ENCODE assay signal across 20 cellular contexts in genomic region chr7:2002561-2003450, GRCh38.
DNase-seq lines count a peak whose midpoint lies in the region; ATAC-seq, FAIRE-seq and TF ChIP-seq lines count a peak whose summit lies in the region.
"Had no signal": no experiment of that assay in that cellular context is flagged by ENCODE, and none has a peak within 500 bp of the region (broad histone marks: within the 10 kb centered on the region; RNA-seq: fewer than 3 reads in every experiment).

No MANE protein-coding gene starts in this region.

- no peak overlapping the region for H3K4me3 ChIP-seq in WERI-Rb-1 (ENCODE audit: low read depth, low read length)
- H3K4me3 ChIP-seq in kidney (ENCODE audit: low read length in 2 of 2) = no peak overlapping the region
- H3K4me3 ChIP-seq in spleen = no peak overlapping the region
- H3K4me3 ChIP-seq: breast epithelium, K562, lung had no signal

- WGBS in spleen, 5 donors = 84 to 86% (median 86%) methylated on average over 18 to 21 of the region's 21 CpGs

- H3K27ac ChIP-seq in WERI-Rb-1 = 0 out of 2 replicates have a peak overlapping the region, but pooled peaks have one; percentile 18
- no peak overlapping the region for H3K27ac ChIP-seq in kidney (ENCODE audit: low read depth in 2 of 2, low read length in 2 of 2)
- H3K27ac ChIP-seq in spleen = no peak overlapping the region
- H3K27ac ChIP-seq: breast epithelium had no signal

- H3K9me3 Mint-ChIP-seq in activated CD4-positive, alpha-beta T cell treated with anti-CD3 and anti-CD28 coated beads, Interleukin-2, amount 10 ng/mL, durations not matched to agents 24 days and 14 days = no peaks in the 10 kb centered on the region
- no peaks in the 10 kb centered on the region for H3K9me3 Mint-ChIP-seq in activated CD4-positive, alpha-beta T cell treated with anti-CD3 and anti-CD28 coated beads for 36 hours (ENCODE audit: low read depth)
- H3K9me3 Mint-ChIP-seq: CD4-positive, alpha-beta memory T cell had no signal

- no peak overlapping the region for H3K4me3 Mint-ChIP-seq in activated CD4-positive, alpha-beta T cell treated with anti-CD3 and anti-CD28 coated beads, Interleukin-2, amount 10 ng/mL, durations not matched to agents 24 days and 14 days
- H3K4me3 Mint-ChIP-seq in activated CD4-positive, alpha-beta T cell treated with anti-CD3 and anti-CD28 coated beads for 36 hours = no peak overlapping the region
- H3K4me3 Mint-ChIP-seq: activated CD8-positive, alpha-beta memory T cell treated with anti-CD3 and anti-CD28 coated beads, Interleukin-2, amount 10 ng/mL, durations not matched to agents 7 days and 5 days had no signal

- intact Hi-C loops in activated CD4-positive, alpha-beta T cell treated with anti-CD3 and anti-CD28 coated beads, Interleukin-2, amount 10 ng/mL, durations not matched to agents 24 days and 14 days (cut with micrococcal nuclease) = no loop called here
- intact Hi-C loops in activated CD4-positive, alpha-beta T cell treated with anti-CD3 and anti-CD28 coated beads for 36 hours (cut with DNase I, micrococcal nuclease) = no loop called here
- intact Hi-C loops in kidney (cut with DNase I) (no loop called here), spleen (cut with DNase I; ENCODE audit: low total_unique reads) (no loop called here)

- H3K27ac Mint-ChIP-seq in activated CD4-positive, alpha-beta T cell treated with anti-CD3 and anti-CD28 coated beads, Interleukin-2, amount 10 ng/mL, durations not matched to agents 24 days and 14 days = peak overlapping the region; percentile 29
- H3K27ac Mint-ChIP-seq in activated CD4-positive, alpha-beta T cell treated with anti-CD3 and anti-CD28 coated beads for 36 hours = no peak overlapping the region
- H3K27ac Mint-ChIP-seq: activated CD8-positive, alpha-beta memory T cell treated with anti-CD3 and anti-CD28 coated beads, Interleukin-2, amount 10 ng/mL, durations not matched to agents 7 days and 5 days had no signal

- no peaks in the 10 kb centered on the region for H3K27me3 Mint-ChIP-seq in activated CD4-positive, alpha-beta T cell treated with anti-CD3 and anti-CD28 coated beads, Interleukin-2, amount 10 ng/mL, durations not matched to agents 24 days and 14 days
- no peaks in the 10 kb centered on the region for H3K27me3 Mint-ChIP-seq in activated CD4-positive, alpha-beta T cell treated with anti-CD3 and anti-CD28 coated beads for 36 hours
- H3K27me3 Mint-ChIP-seq: activated CD8-positive, alpha-beta memory T cell treated with anti-CD3 and anti-CD28 coated beads, Interleukin-2, amount 10 ng/mL, durations not matched to agents 7 days and 5 days; CD4-positive, alpha-beta memory T cell had no signal

- FAIRE-seq in kidney (lab: Jason Lieb, UNC) = no peak
- FAIRE-seq: A204.1, K562 had no signal

- CTCF ChIA-PET in activated CD4-positive, alpha-beta T cell treated with anti-CD3 and anti-CD28 coated beads for 36 hours (lab: Charles Lee) = no interaction called here

- no peaks in the 10 kb centered on the region for H3K36me3 Mint-ChIP-seq in activated CD4-positive, alpha-beta T cell treated with anti-CD3 and anti-CD28 coated beads, Interleukin-2, amount 10 ng/mL, durations not matched to agents 24 days and 14 days (ENCODE audit: low read depth)
- H3K36me3 Mint-ChIP-seq in activated CD4-positive, alpha-beta T cell treated with anti-CD3 and anti-CD28 coated beads for 36 hours (ENCODE audit: low read depth) = no peaks in the 10 kb centered on the region
- H3K36me3 Mint-ChIP-seq: activated CD8-positive, alpha-beta memory T cell treated with anti-CD3 and anti-CD28 coated beads, Interleukin-2, amount 10 ng/mL, durations not matched to agents 7 days and 5 days had no signal

- no peak overlapping the region for H3K9ac ChIP-seq in kidney (ENCODE audit: low read length in 2 of 2)

- peaks cover 2% of the 10 kb centered on the region for H3K4me1 Mint-ChIP-seq in activated CD4-positive, alpha-beta T cell treated with anti-CD3 and anti-CD28 coated beads, Interleukin-2, amount 10 ng/mL, durations not matched to agents 24 days and 14 days
- no peaks in the 10 kb centered on the region for H3K4me1 Mint-ChIP-seq in activated CD4-positive, alpha-beta T cell treated with anti-CD3 and anti-CD28 coated beads for 36 hours
- H3K4me1 Mint-ChIP-seq: activated CD8-positive, alpha-beta memory T cell treated with anti-CD3 and anti-CD28 coated beads, Interleukin-2, amount 10 ng/mL, durations not matched to agents 7 days and 5 days had no signal

- H3K9me3 ChIP-seq in WERI-Rb-1 (ENCODE audit: severe bottlenecking) (no peaks in the 10 kb centered on the region), kidney (ENCODE audit: control insufficient read depth in 1 of 2, low read length in 2 of 2) (no peaks in the 10 kb centered on the region), spleen (no peaks in the 10 kb centered on the region)
- H3K9me3 ChIP-seq: breast epithelium had no signal

- POLR2A ChIA-PET in activated CD4-positive, alpha-beta T cell treated with anti-CD3 and anti-CD28 coated beads for 36 hours (lab: Charles Lee) = interaction anchor here (0.6 kb wide), 1 partner anchor 35 kb away, joined by 5 read pairs; no protein-coding TSS in a partner anchor

- H3K36me3 ChIP-seq in WERI-Rb-1 (0 out of 2 replicates have a peak, but pooled peaks cover 5% of the 10 kb centered on the region), kidney (ENCODE audit: control insufficient read depth in 1 of 2, insufficient read depth in 2 of 2, low read length in 2 of 2) (no peaks in the 10 kb centered on the region), spleen (peaks cover 0 to 43% (median 2%) of the 10 kb centered on the region in 6 donors)
- H3K36me3 ChIP-seq: breast epithelium had no signal

- no peaks in the 10 kb centered on the region for H3K4me1 ChIP-seq in kidney (ENCODE audit: control insufficient read depth in 1 of 2, insufficient read depth in 1 of 2, low read depth in 1 of 2, low read length in 2 of 2)
- peaks cover 0 to 34% (median 7%) of the 10 kb centered on the region in 6 donors for H3K4me1 ChIP-seq in spleen
- H3K4me1 ChIP-seq: breast epithelium had no signal

- TF ChIP-seq POLR2A in spleen (IDR thresholded peaks at IDR 0.05) = no peak

- no peak for DNase-seq in activated CD4-positive, alpha-beta T cell treated with anti-CD3 and anti-CD28 coated beads, Interleukin-2, amount 10 ng/mL, durations not matched to agents 24 days and 14 days
- no peak for DNase-seq in activated CD4-positive, alpha-beta T cell treated with anti-CD3 and anti-CD28 coated beads for 36 hours
- DNase-seq in WERI-Rb-1 = no peak
- DNase-seq in kidney = peak; percentile 51
- peak; percentile 71 for DNase-seq in spleen
- no peak for DNase-seq in HCEC 1CT
- DNase-seq: activated CD8-positive, alpha-beta memory T cell treated with anti-CD3 and anti-CD28 coated beads, Interleukin-2, amount 10 ng/mL, durations not matched to agents 7 days and 5 days; activated naive CD4-positive, alpha-beta T cell; CD4-positive, alpha-beta memory T cell; H7; NCI-H1105; NCI-H226; occipital lobe had no signal

- no peak for ATAC-seq in activated CD4-positive, alpha-beta T cell treated with anti-CD3 and anti-CD28 coated beads for 36 hours
- ATAC-seq in HG03378 (IDR thresholded peaks at IDR 0.05; ENCODE audit: unreplicated experiment) (no peak), HG02588 (IDR thresholded peaks at IDR 0.05; ENCODE audit: unreplicated experiment) (no peak)
- ATAC-seq: activated CD8-positive, alpha-beta memory T cell treated with anti-CD3 and anti-CD28 coated beads, Interleukin-2, amount 10 ng/mL, durations not matched to agents 7 days and 5 days; K562; SK-N-SH treated with all-trans-retinoic acid at 6 μM for 48 hours had no signal

- TF ChIP-seq CTCF in WERI-Rb-1 (IDR thresholded peaks at IDR 0.05; ENCODE audit: low read depth, low read length) (no peak), kidney (IDR thresholded peaks at IDR 0.05; ENCODE audit: borderline replicate concordance, extremely low read depth, insufficient read depth) (no peak), spleen (IDR thresholded peaks at IDR 0.05 in 8 of 11, conservative IDR thresholded peaks at IDR 0.05 in 3 of 11) (no peak)

- no peaks in the 10 kb centered on the region for H3K27me3 ChIP-seq in WERI-Rb-1 (ENCODE audit: insufficient read depth, low read depth, severe bottlenecking)
- H3K27me3 ChIP-seq in spleen (replicated peaks in 1 of 7) = no peaks in the 10 kb centered on the region
- H3K27me3 ChIP-seq: breast epithelium had no signal

Comparison
In these comparisons a context has a peak if more than half of its experiments do, and no peak if none do; other contexts are left out.
1. DNase-seq: peak in kidney (single experiment) and spleen (single experiment); none in activated CD4-positive, alpha-beta T cell treated with anti-CD3 and anti-CD28 coated beads, Interleukin-2, amount 10 ng/mL, durations not matched to agents 24 days and 14 days (single experiment), activated CD4-positive, alpha-beta T cell treated with anti-CD3 and anti-CD28 coated beads for 36 hours (single experiment), WERI-Rb-1 (single experiment) and HCEC 1CT (single experiment).